8 cellular contexts compared by ENCODE assay signal in the genomic region with DNA sequence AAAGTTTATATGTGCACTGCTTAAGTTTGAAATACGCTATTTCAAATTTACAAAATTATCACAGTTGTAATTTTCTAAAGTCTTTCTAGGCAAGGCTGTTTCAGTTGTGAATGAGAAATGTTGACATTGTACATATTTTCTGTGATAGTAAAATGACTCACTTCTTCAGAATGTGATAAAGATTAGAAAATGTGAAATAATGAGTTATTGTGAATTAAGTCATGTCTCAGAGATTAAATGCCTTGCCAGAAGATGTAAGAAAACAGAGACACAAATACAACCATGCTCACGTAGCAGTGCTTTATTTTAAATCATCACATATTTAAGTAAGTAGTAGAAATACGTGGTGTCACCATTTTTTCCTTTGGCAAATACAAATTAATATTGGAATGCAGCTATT. TPM values are rescaled to one million over a fixed set of nuclear protein-coding genes. Genes with fewer than 3 reads are reported as not detected.
DNase-seq lines count a peak whose midpoint lies in the region; ATAC-seq and TF ChIP-seq lines count a peak whose summit lies in the region.

No MANE protein-coding gene starts in this region.

- peak overlapping the region; percentile 72 to 86 for H3K27ac ChIP-seq in liver (ENCODE audit: low read depth in 1 of 2, low read length in 2 of 2)
- peak overlapping the region in 3 of 4 donors; percentile 65 to 82 (median 74) for H3K27ac ChIP-seq in tibial nerve

- peaks cover 76% of the 10 kb centered on the region for H3K27me3 Mint-ChIP-seq in activated T-cell treated with anti-CD3 and anti-CD28 coated beads, Interleukin-2, amount 50 U/mL, for 72 hours (ENCODE audit: low read depth)

- H3K4me3 ChIP-seq in liver (ENCODE audit: low read depth in 1 of 3, low read length in 3 of 3), result peak overlapping the region in 2 of 3 donors; percentile 45 to 54
- peak overlapping the region in 1 of 4 donors; percentile 54 for H3K4me3 ChIP-seq in tibial nerve

- no peak for TF ChIP-seq POLR2A in tibial nerve (IDR thresholded peaks at IDR 0.05)

- H3K4me3 Mint-ChIP-seq in activated T-cell treated with anti-CD3 and anti-CD28 coated beads, Interleukin-2, amount 50 U/mL, for 72 hours, result peak overlapping the region; percentile 6 to 27

- H3K9ac ChIP-seq in liver (ENCODE audit: low read depth in 1 of 2, low read length in 2 of 2), result peak overlapping the region; percentile 52 to 96

- no peak for TF ChIP-seq CTCF in liver (IDR thresholded peaks at IDR 0.05; ENCODE audit: low read depth, low read length, missing input control)
- TF ChIP-seq CTCF in tibial nerve (IDR thresholded peaks at IDR 0.05), result no peak

- TF ChIP-seq EP300 in tibial nerve (IDR thresholded peaks at IDR 0.05), result no peak

- H3K36me3 Mint-ChIP-seq in activated T-cell treated with anti-CD3 and anti-CD28 coated beads, Interleukin-2, amount 50 U/mL, for 72 hours (ENCODE audit: insufficient read depth in 2 of 2), result no peaks in the 10 kb centered on the region

- no peak for DNase-seq in activated T-cell treated with anti-CD3 and anti-CD28 coated beads, Interleukin-2, amount 50 U/mL, for 72 hours
- DNase-seq in activated T-cell treated with anti-CD3 and anti-CD28 coated beads for 4 hours (no peak), cerebellar cortex (ENCODE audit: low spot score) (peak; percentile 9), tibial nerve (ENCODE audit: low spot score in 2 of 2) (no peak)

- H3K9me3 Mint-ChIP-seq in activated T-cell treated with anti-CD3 and anti-CD28 coated beads, Interleukin-2, amount 50 U/mL, for 72 hours, result no peaks in the 10 kb centered on the region

- ATAC-seq in activated T-cell treated with anti-CD3 and anti-CD28 coated beads, Interleukin-2, amount 50 U/mL, for 72 hours (replicated peaks in 1 of 2), result no peak
- ATAC-seq in GM18520 (IDR thresholded peaks at IDR 0.05; ENCODE audit: unreplicated experiment) (no peak), HG02884 (IDR thresholded peaks at IDR 0.05; ENCODE audit: unreplicated experiment) (no peak), HG02840 (IDR thresholded peaks at IDR 0.05; ENCODE audit: low FRiP score, unreplicated experiment) (no peak)

- WGBS in liver, result 29% methylated on average over 3 of the region's 3 CpGs
- 38 to 42% methylated on average over 3 of the region's 3 CpGs for WGBS in tibial nerve, 2 donors

- peaks cover 13% of the 10 kb centered on the region for H3K4me1 Mint-ChIP-seq in activated T-cell treated with anti-CD3 and anti-CD28 coated beads, Interleukin-2, amount 50 U/mL, for 72 hours (ENCODE audit: low read depth)

- H3K36me3 ChIP-seq in liver (ENCODE audit: control insufficient read depth in 4 of 4, insufficient read depth in 3 of 4, low read depth in 1 of 4, low read length in 3 of 4) (no peaks in the 10 kb centered on the region), tibial nerve (no peaks in the 10 kb centered on the region)

- H3K9me3 ChIP-seq in liver (ENCODE audit: control insufficient read depth in 4 of 4, low read length in 3 of 4) (no peaks in the 10 kb centered on the region), tibial nerve (no peaks in the 10 kb centered on the region)

- H3K27me3 ChIP-seq in liver (ENCODE audit: control insufficient read depth in 4 of 4, insufficient read depth in 4 of 4, low read length in 3 of 4), result no peaks in the 10 kb centered on the region
- peaks cover 0 to 31% of the 10 kb centered on the region in 2 donors for H3K27me3 ChIP-seq in tibial nerve

- no peak for TF ChIP-seq RAD21 in liver (IDR thresholded peaks at IDR 0.05)

- H3K4me1 ChIP-seq in liver (ENCODE audit: control insufficient read depth in 4 of 4, insufficient read depth in 4 of 4, low read length in 3 of 4) (peaks cover 0 to 5% (median 3%) of the 10 kb centered on the region in 4 donors), tibial nerve (peaks cover 0 to 14% (median 0%) of the 10 kb centered on the region in 4 donors)

- H3K27ac Mint-ChIP-seq in activated T-cell treated with anti-CD3 and anti-CD28 coated beads, Interleukin-2, amount 50 U/mL, for 72 hours, result no peak overlapping the region

TF ChIP-seq in liver, 16 proteins besides CTCF, POLR2A, EP300 and RAD21:
- no peak for TF ChIP-seq NR2F2 (IDR thresholded peaks at IDR 0.05)
- TF ChIP-seq JUND (IDR thresholded peaks at IDR 0.05), result peak; percentile 16 to 49

RNA-seq across cellular contexts. Expression of gene CLCN4, which starts 0.8 kb away (rescaled TPM):
- total RNA-seq in activated T-cell treated with anti-CD3 and anti-CD28 coated beads, Interleukin-2, amount 50 U/mL, for 72 hours, result under 1 TPM; 0.02 to 0.19 TPM
- total RNA-seq in liver (10 to 100 TPM in 1 of 2 donors, 1 to 10 TPM in 1; 5.8 to 10.9 TPM), tibial nerve (1 to 10 TPM; 3.9 to 6.7 (median 5.3) TPM)
- 1 to 10 TPM; 1.5 to 2.2 TPM for polyA plus RNA-seq in liver

Comparison
In these comparisons a context has a peak if more than half of its experiments do, and no peak if none do; other contexts are left out.
1. RNA of gene CLCN4, which starts 0.8 kb away (total RNA-seq): 5.8 to 10.9 TPM in liver and 3.9 to 6.7 TPM in tibial nerve; 0.02 to 0.19 TPM in activated T-cell treated with anti-CD3 and anti-CD28 coated beads, Interleukin-2, amount 50 U/mL, for 72 hours; every median in the first group is over 4 times any median in the second.